In genomic region chr1:217564833-217565232, GRCh38 we compare ENCODE assay signal across 17 cellular contexts.
"Had no signal": no experiment of that assay in that cellular context is flagged by ENCODE, and none has a peak within 500 bp of the region (broad histone marks: within the 10 kb centered on the region; RNA-seq: fewer than 3 reads in every experiment).

No MANE protein-coding gene starts in this region.

- H3K27me3 ChIP-seq: dorsolateral prefrontal cortex, heart right ventricle, pancreas had no signal

- FAIRE-seq: frontal cortex, urothelium cell line had no signal

- ATAC-seq: esophagus mucosa, heart right ventricle, pancreas, right cardiac atrium had no signal

- H3K9me3 ChIP-seq: pancreas had no signal

- H3K36me3 ChIP-seq: heart right ventricle, pancreas had no signal

- H3K4me1 ChIP-seq: heart right ventricle, pancreas had no signal

- H3K27ac ChIP-seq: dorsolateral prefrontal cortex, heart right ventricle, pancreas had no signal

- H3K4me3 ChIP-seq: dorsolateral prefrontal cortex, heart right ventricle, pancreas had no signal

- DNase-seq: dorsolateral prefrontal cortex; effector CD8-positive, alpha-beta T cell; heart right ventricle; hypothalamus; kidney glomerular epithelial cell; naive B cell; occipital lobe; pancreas; right cardiac atrium; small intestine; stimulated activated CD4-positive, alpha-beta T cell treated with anti-CD3 and anti-CD28 coated beads, Interleukin-12 subunit alpha, Interleukin-12 subunit beta, amount 100 ng/mL, for 4 hours; stimulated activated CD4-positive, alpha-beta T cell treated with anti-CD3 and anti-CD28 coated beads, Interleukin-2, amount 100 ng/mL, for 48 hours; stimulated activated naive CD4-positive, alpha-beta T cell treated with Interleukin-2 at 50 U/mL for 16 hours; trophoblast cell had no signal
